In genomic region chr18:9854801-9855676, GRCh38 we compare ENCODE assay signal across 13 cellular contexts. TPM values are rescaled to one million over a fixed set of nuclear protein-coding genes. Genes with fewer than 3 reads are reported as not detected.
DNase-seq lines count a peak whose midpoint lies in the region; TF ChIP-seq lines count a peak whose summit lies in the region.
"Had no signal": no experiment of that assay in that cellular context is flagged by ENCODE, and none has a peak within 500 bp of the region (broad histone marks: within the 10 kb centered on the region; RNA-seq: fewer than 3 reads in every experiment).

No MANE protein-coding gene starts in this region.

- no peak overlapping the region for H3K4me3 ChIP-seq in ascending aorta
- no peak overlapping the region for H3K4me3 ChIP-seq in fibroblast of lung (replicated peaks in 1 of 4; ENCODE audit: control extremely low read depth in 1 of 4, insufficient read depth in 1 of 4, low read depth in 3 of 4, low read length in 4 of 4)
- peak overlapping the region in 1 of 2 experiments; percentile 30 for H3K4me3 ChIP-seq in neutrophil (ENCODE audit: low read depth in 1 of 2, low read length in 1 of 2)
- H3K4me3 ChIP-seq in thyroid gland (replicated peaks in 1 of 3) = no peak overlapping the region
- H3K4me3 ChIP-seq: neural progenitor cell, SJSA1 had no signal

- DNase-seq in ascending aorta (ENCODE audit: low spot score in 2 of 2) (no peak), fibroblast of lung (ENCODE audit: low read depth in 2 of 2) (peak; percentile 41 to 91), thyroid gland (no peak), DMS79 (lab: John Stamatoyannopoulos, UW) (no peak), NCI-H1436 treated with DMSO at 0.1 percent for 48 hours (lab: John Stamatoyannopoulos, UW) (no peak), cortex of kidney (lab: John Stamatoyannopoulos, UW) (no peak), HUDEP-2 (lab: John Stamatoyannopoulos, UW; ENCODE audit: unreplicated experiment in 76 of 76) (no peak)
- DNase-seq: activated naive CD4-positive, alpha-beta T cell; foreskin keratinocyte had no signal

- 83 to 85% methylated on average over 12 of the region's 12 CpGs for WGBS in thyroid gland, 2 donors

- intact Hi-C loops in ascending aorta (cut with DNase I) = no loop called here
- intact Hi-C loops in thyroid gland (cut with DNase I) = no loop called here

- no peak overlapping the region for H2AFZ ChIP-seq in fibroblast of lung (ENCODE audit: low read length)
- H2AFZ ChIP-seq: neural progenitor cell had no signal

- H3K27me3 ChIP-seq in ascending aorta = no peaks in the 10 kb centered on the region
- H3K27me3 ChIP-seq in fibroblast of lung (ENCODE audit: control insufficient read depth, insufficient read depth, low read length) = no peaks in the 10 kb centered on the region
- no peaks in the 10 kb centered on the region for H3K27me3 ChIP-seq in neutrophil
- no peaks in the 10 kb centered on the region for H3K27me3 ChIP-seq in thyroid gland
- H3K27me3 ChIP-seq: foreskin keratinocyte, neural progenitor cell, SJSA1 had no signal

- H3K36me3 ChIP-seq in ascending aorta (peaks cover 0 to 8% of the 10 kb centered on the region in 2 donors), fibroblast of lung (ENCODE audit: control insufficient read depth, insufficient read depth, low read length) (no peaks in the 10 kb centered on the region), neutrophil (peaks cover 11% of the 10 kb centered on the region), thyroid gland (peaks cover 0 to 6% of the 10 kb centered on the region in 2 donors)
- H3K36me3 ChIP-seq: neural progenitor cell had no signal

- TF ChIP-seq POLR2A in thyroid gland (IDR thresholded peaks at IDR 0.05) = no peak

- H4K20me1 ChIP-seq in fibroblast of lung (ENCODE audit: control insufficient read depth, extremely low read depth, insufficient read depth, low read length) = no peaks in the 10 kb centered on the region

- H3K9me3 ChIP-seq in ascending aorta = no peaks in the 10 kb centered on the region
- no peaks in the 10 kb centered on the region for H3K9me3 ChIP-seq in fibroblast of lung (ENCODE audit: control insufficient read depth, insufficient read depth, low read depth, low read length)
- no peaks in the 10 kb centered on the region for H3K9me3 ChIP-seq in neutrophil
- no peaks in the 10 kb centered on the region for H3K9me3 ChIP-seq in thyroid gland
- H3K9me3 ChIP-seq: SJSA1 had no signal

- H3K27ac ChIP-seq in ascending aorta = peak overlapping the region; percentile 71 to 74
- H3K27ac ChIP-seq in fibroblast of lung (ENCODE audit: insufficient read depth, low read length) = no peak overlapping the region
- peak overlapping the region; percentile 91 for H3K27ac ChIP-seq in neutrophil
- H3K27ac ChIP-seq in thyroid gland = peak overlapping the region in 2 of 3 donors; percentile 56 to 60
- H3K27ac ChIP-seq: foreskin keratinocyte, neural progenitor cell, SJSA1 had no signal

- no peak overlapping the region for H3K9ac ChIP-seq in fibroblast of lung (ENCODE audit: insufficient read depth, low read length)
- H3K9ac ChIP-seq: neural progenitor cell had no signal

- TF ChIP-seq CTCF in ascending aorta (IDR thresholded peaks at IDR 0.05) (no peak), fibroblast of lung (conservative IDR thresholded peaks at IDR 0.05 in 1 of 2, IDR thresholded peaks at IDR 0.05 in 1 of 2; ENCODE audit: low read depth in 1 of 2, low read length in 2 of 2) (no peak), neutrophil (IDR thresholded peaks at IDR 0.05) (no peak), thyroid gland (IDR thresholded peaks at IDR 0.05) (no peak)

- no peaks in the 10 kb centered on the region for H3K79me2 ChIP-seq in fibroblast of lung (ENCODE audit: control insufficient read depth, insufficient read depth, low read length)

- H3K4me1 ChIP-seq in ascending aorta = peaks cover 0 to 15% of the 10 kb centered on the region in 2 donors
- no peaks in the 10 kb centered on the region for H3K4me1 ChIP-seq in fibroblast of lung (ENCODE audit: control insufficient read depth, extremely low read depth, insufficient read depth, low read length)
- peaks cover 83% of the 10 kb centered on the region in 2 experiments for H3K4me1 ChIP-seq in neutrophil (ENCODE audit: control insufficient read depth in 1 of 2, insufficient read depth in 1 of 2, low read depth in 1 of 2, low read length in 1 of 2)
- peaks cover 14 to 27% of the 10 kb centered on the region in 2 donors for H3K4me1 ChIP-seq in thyroid gland
- H3K4me1 ChIP-seq: neural progenitor cell had no signal

- no peak overlapping the region for H3K4me2 ChIP-seq in fibroblast of lung (ENCODE audit: extremely low read depth, insufficient read depth, low read length)
- H3K4me2 ChIP-seq: neural progenitor cell had no signal

RNA-seq across cellular contexts. Expression of gene TXNDC2, which starts 30.7 kb away (rescaled TPM):
- not detected for total RNA-seq in ascending aorta
- total RNA-seq in fibroblast of lung = not detected in 2 replicates
- 0.11 and 0.15 TPM in 2 replicates for polyA plus RNA-seq in fibroblast of lung
- polyA plus RNA-seq in fibroblast of lung (2012) = 0.06 and 0.12 TPM in 2 replicates
- not detected in 2 replicates for polyA minus RNA-seq in fibroblast of lung (ENCODE audit: low replicate concordance)
- total RNA-seq in thyroid gland = not detected
- total RNA-seq: activated CD8-positive, alpha-beta memory T cell treated with anti-CD3 and anti-CD28 coated beads for 36 hours; foreskin keratinocyte had no signal

RNA-seq across cellular contexts. Expression of gene VAPA, which starts 58.8 kb away (rescaled TPM):
- total RNA-seq in ascending aorta (109 TPM), fibroblast of lung (181 and 235 TPM in 2 replicates), thyroid gland (100 to 1,000 TPM; 232 to 261 (median 244) TPM)
- 420 and 425 TPM in 2 replicates for polyA plus RNA-seq in fibroblast of lung
- polyA plus RNA-seq in fibroblast of lung (2012) = 144 and 159 TPM in 2 replicates
- 16.2 and 21.8 TPM in 2 replicates for polyA minus RNA-seq in fibroblast of lung (ENCODE audit: low replicate concordance)

Comparison
In these comparisons a context has a peak if more than half of its experiments do, and no peak if none do; other contexts are left out.
1. DNase-seq: peak in fibroblast of lung (2 of 2); none in ascending aorta (0 of 2), thyroid gland (0 of 2), DMS79 (single experiment), NCI-H1436 treated with DMSO at 0.1 percent for 48 hours (single experiment), cortex of kidney (single experiment) and HUDEP-2 (0 of 76).